Comparison of ENCODE assay signal across 8 cellular contexts in genomic region chr10:97400665-97401454, GRCh38. TPM values are rescaled to one million over a fixed set of nuclear protein-coding genes. Genes with fewer than 3 reads are reported as not detected.
A peak's percentile ranks its signal among the peaks of the same experiment; 100 is the strongest.
DNase-seq lines count a peak whose midpoint lies in the region; ATAC-seq and TF ChIP-seq lines count a peak whose summit lies in the region.

Gene RRP12, minus strand, starts transcription at chr10:97401340. Its CDS starts 109 bp downstream, at chr10:97401231.

- peak within 1 kb of the TSS; percentile 97 for H3K4me2 ChIP-seq in Loucy (ENCODE audit: low read depth, low read length, poor library complexity, severe bottlenecking)

- H3K4me1 ChIP-seq in Loucy (ENCODE audit: insufficient read depth, low read length, poor library complexity, severe bottlenecking) (peaks cover 12% of the 10 kb centered on the region), RWPE2 (ENCODE audit: insufficient read depth, poor library complexity, severe bottlenecking) (peaks cover 8% of the 10 kb centered on the region), stomach smooth muscle (ENCODE audit: control insufficient read depth, insufficient read depth, low read length) (peaks cover 13% of the 10 kb centered on the region)

- peak within 1 kb of the TSS; percentile 96 for H2AFZ ChIP-seq in Loucy (ENCODE audit: low read length)

- peaks cover 11% of the 10 kb centered on the region for H3K4me1 Mint-ChIP-seq in activated T-helper 2 cell treated with anti-CD3 and anti-CD28 coated beads, Interferon-gamma antibody, Interleukin-2, Interleukin-4, amounts not matched to agents 10 μg/mL and 5 μg/mL and 100 μg/mL, durations not matched to agents 14 hours and 24 hours and 36 hours (ENCODE audit: low read depth)
- peaks cover 0 to 13% of the 10 kb centered on the region in 2 donors for H3K4me1 Mint-ChIP-seq in natural killer cell treated with Interleukin-12 subunit alpha and Interleukin-12 subunit beta and Interleukin-15 and Interleukin-18, amount 100 ng/mL, for 72 hours (ENCODE audit: low read depth in 2 of 2)

- H4K20me1 ChIP-seq in Loucy (ENCODE audit: insufficient read depth, low read length, poor library complexity, severe bottlenecking), result no peaks in the 10 kb centered on the region

- no peaks in the 10 kb centered on the region for H3K27me3 Mint-ChIP-seq in activated T-helper 2 cell treated with anti-CD3 and anti-CD28 coated beads, Interferon-gamma antibody, Interleukin-2, Interleukin-4, amounts not matched to agents 10 μg/mL and 5 μg/mL and 100 μg/mL, durations not matched to agents 14 hours and 24 hours and 36 hours (ENCODE audit: low read depth)
- H3K27me3 Mint-ChIP-seq in natural killer cell treated with Interleukin-12 subunit alpha and Interleukin-12 subunit beta and Interleukin-15 and Interleukin-18, amount 100 ng/mL, for 72 hours, result no peaks in the 10 kb centered on the region

- H3K27ac ChIP-seq in RWPE2 (ENCODE audit: poor library complexity, severe bottlenecking), result peak within 1 kb of the TSS; percentile 53
- H3K27ac ChIP-seq in stomach smooth muscle (ENCODE audit: low read length), result peak within 1 kb of the TSS; percentile 67

- peak within 1 kb of the TSS; percentile 97 for H3K4me3 Mint-ChIP-seq in activated T-helper 2 cell treated with anti-CD3 and anti-CD28 coated beads, Interferon-gamma antibody, Interleukin-2, Interleukin-4, amounts not matched to agents 10 μg/mL and 5 μg/mL and 100 μg/mL, durations not matched to agents 14 hours and 24 hours and 36 hours (ENCODE audit: low read depth)
- peak within 1 kb of the TSS; percentile 93 for H3K4me3 Mint-ChIP-seq in natural killer cell treated with Interleukin-12 subunit alpha and Interleukin-12 subunit beta and Interleukin-15 and Interleukin-18, amount 100 ng/mL, for 72 hours

- TF ChIP-seq CTCF in Loucy (conservative IDR thresholded peaks at IDR 0.05; ENCODE audit: low read length), result peak; percentile 39
- no peak for TF ChIP-seq CTCF in RWPE2 (IDR thresholded peaks at IDR 0.05; ENCODE audit: poor library complexity, severe bottlenecking)
- no peak for TF ChIP-seq CTCF in fibroblast of the aortic adventitia (IDR thresholded peaks at IDR 0.05; ENCODE audit: insufficient read depth, low read length)

- H3K79me2 ChIP-seq in Loucy (ENCODE audit: insufficient read depth, low read length), result 0 out of 2 replicates have a peak, but pooled peaks cover 3% of the 10 kb centered on the region

- H3K27ac Mint-ChIP-seq in activated T-helper 2 cell treated with anti-CD3 and anti-CD28 coated beads, Interferon-gamma antibody, Interleukin-2, Interleukin-4, amounts not matched to agents 10 μg/mL and 5 μg/mL and 100 μg/mL, durations not matched to agents 14 hours and 24 hours and 36 hours, result peak within 1 kb of the TSS; percentile 89
- H3K27ac Mint-ChIP-seq in natural killer cell treated with Interleukin-12 subunit alpha and Interleukin-12 subunit beta and Interleukin-15 and Interleukin-18, amount 100 ng/mL, for 72 hours, result peak within 1 kb of the TSS; percentile 90 to 94

- H3K36me3 Mint-ChIP-seq in activated T-helper 2 cell treated with anti-CD3 and anti-CD28 coated beads, Interferon-gamma antibody, Interleukin-2, Interleukin-4, amounts not matched to agents 10 μg/mL and 5 μg/mL and 100 μg/mL, durations not matched to agents 14 hours and 24 hours and 36 hours (ENCODE audit: low read depth), result peaks cover 20% of the 10 kb centered on the region
- no peaks in the 10 kb centered on the region for H3K36me3 Mint-ChIP-seq in natural killer cell treated with Interleukin-12 subunit alpha and Interleukin-12 subunit beta and Interleukin-15 and Interleukin-18, amount 100 ng/mL, for 72 hours

- H3K36me3 ChIP-seq in H7 (replicated peaks; ENCODE audit: control insufficient read depth, insufficient read depth, low read length) (peaks cover 7% of the 10 kb centered on the region), Loucy (ENCODE audit: insufficient read depth, low read length) (no peaks in the 10 kb centered on the region), RWPE2 (ENCODE audit: low read depth) (peaks cover 33% of the 10 kb centered on the region), stomach smooth muscle (ENCODE audit: control insufficient read depth in 2 of 2, insufficient read depth in 2 of 2, low read length in 2 of 2) (peaks cover 4 to 7% of the 10 kb centered on the region in 2 donors)

- H3K9me2 ChIP-seq in Loucy (replicated peaks; ENCODE audit: low read depth, low read length), result no peaks in the 10 kb centered on the region

- no peaks in the 10 kb centered on the region for H3K9me3 Mint-ChIP-seq in activated T-helper 2 cell treated with anti-CD3 and anti-CD28 coated beads, Interferon-gamma antibody, Interleukin-2, Interleukin-4, amounts not matched to agents 10 μg/mL and 5 μg/mL and 100 μg/mL, durations not matched to agents 14 hours and 24 hours and 36 hours
- H3K9me3 Mint-ChIP-seq in natural killer cell treated with Interleukin-12 subunit alpha and Interleukin-12 subunit beta and Interleukin-15 and Interleukin-18, amount 100 ng/mL, for 72 hours, result no peaks in the 10 kb centered on the region

- H3K27me3 ChIP-seq in H7 (ENCODE audit: control insufficient read depth, insufficient read depth, low read length) (no peaks in the 10 kb centered on the region), Loucy (ENCODE audit: insufficient read depth, low read length, poor library complexity, severe bottlenecking) (no peaks in the 10 kb centered on the region), RWPE2 (ENCODE audit: insufficient read depth, poor library complexity, severe bottlenecking) (no peaks in the 10 kb centered on the region), stomach smooth muscle (ENCODE audit: control insufficient read depth in 1 of 2, insufficient read depth in 2 of 2, low read length in 2 of 2) (no peaks in the 10 kb centered on the region)

- H3K4me3 ChIP-seq in H7 (ENCODE audit: insufficient read depth, low read depth, low read length) (peak within 1 kb of the TSS; percentile 44), Loucy (ENCODE audit: low read length, poor library complexity, severe bottlenecking) (peak within 1 kb of the TSS; percentile 88), RWPE2 (ENCODE audit: severe bottlenecking) (peak within 1 kb of the TSS; percentile 57), fibroblast of the aortic adventitia (ENCODE audit: low read depth, low read length) (peak within 1 kb of the TSS; percentile 87), stomach smooth muscle (ENCODE audit: low read length in 2 of 2) (peak within 1 kb of the TSS; percentile 94 to 98)

- peak within 1 kb of the TSS; percentile 65 for H3K9ac ChIP-seq in Loucy (ENCODE audit: low read depth, low read length, poor library complexity, severe bottlenecking)
- peak within 1 kb of the TSS; percentile 86 for H3K9ac ChIP-seq in stomach smooth muscle (ENCODE audit: low read length in 2 of 2)

- H3F3A ChIP-seq in Loucy (ENCODE audit: low read depth), result no peaks in the 10 kb centered on the region

- intact Hi-C loops in activated T-helper 2 cell treated with anti-CD3 and anti-CD28 coated beads, Interferon-gamma antibody, Interleukin-2, Interleukin-4, amounts not matched to agents 10 μg/mL and 5 μg/mL and 100 μg/mL, durations not matched to agents 14 hours and 24 hours and 36 hours (cut with micrococcal nuclease), result loop anchor here (1.0 to 5.0 kb wide), 6 partner anchors 12 to 109 kb away; partner anchors contain the start of genes ARHGAP19, EXOSC1, MMS19 and UBTD1

- no peaks in the 10 kb centered on the region for H3K9me3 ChIP-seq in Loucy (ENCODE audit: insufficient read depth, low read depth, low read length)
- no peaks in the 10 kb centered on the region for H3K9me3 ChIP-seq in RWPE2 (ENCODE audit: severe bottlenecking)
- no peaks in the 10 kb centered on the region for H3K9me3 ChIP-seq in stomach smooth muscle (ENCODE audit: control insufficient read depth in 2 of 2, low read length in 2 of 2)

- ATAC-seq in RWPE2 (ENCODE audit: low read depth), result peak; percentile 90
- ATAC-seq in natural killer cell treated with Interleukin-12 subunit alpha and Interleukin-12 subunit beta and Interleukin-15 and Interleukin-18, amount 100 ng/mL, for 72 hours, result peak; percentile 100

- DNase-seq in GDM1 (lab: John Stamatoyannopoulos, UW) (peak; percentile 92), H7 (peak; percentile 96), RWPE2 (ENCODE audit: low spot score) (peak; percentile 88), fibroblast of the aortic adventitia (ENCODE audit: low read depth) (peak; percentile 98)
- peak; percentile 87 for DNase-seq in activated T-helper 2 cell treated with anti-CD3 and anti-CD28 coated beads, Interferon-gamma antibody, Interleukin-2, Interleukin-4, amounts not matched to agents 10 μg/mL and 5 μg/mL and 100 μg/mL, durations not matched to agents 14 hours and 24 hours and 36 hours (ENCODE audit: low spot score)
- DNase-seq in natural killer cell treated with Interleukin-12 subunit alpha and Interleukin-12 subunit beta and Interleukin-15 and Interleukin-18, amount 100 ng/mL, for 72 hours (ENCODE audit: low spot score), result peak; percentile 91

RNA-seq across cellular contexts. Expression of gene RRP12, which starts in this region (rescaled TPM):
- total RNA-seq in H7 (2014; rRNA removed; shearing (Covaris generic)), result 41.7 and 47.4 TPM in 2 replicates
- total RNA-seq in activated T-helper 2 cell treated with anti-CD3 and anti-CD28 coated beads, Interferon-gamma antibody, Interleukin-2, Interleukin-4, amounts not matched to agents 10 μg/mL and 5 μg/mL and 100 μg/mL, durations not matched to agents 14 hours and 24 hours and 36 hours, result 69.8 and 70.1 TPM in 2 replicates
- 13.0 and 15.9 TPM in 2 replicates for total RNA-seq in fibroblast of the aortic adventitia (ENCODE audit: low replicate concordance)
- 100 to 1,000 TPM in 1 of 2 donors, 10 to 100 TPM in 1; 40.1 to 100 TPM for total RNA-seq in natural killer cell treated with Interleukin-12 subunit alpha and Interleukin-12 subunit beta and Interleukin-15 and Interleukin-18, amount 100 ng/mL, for 72 hours

Comparison
In these comparisons a context has a peak if more than half of its experiments do, and no peak if none do; other contexts are left out.
1. Peak in every context shown above with its lines: DNase-seq, ATAC-seq, H3K4me3 ChIP-seq and H3K27ac ChIP-seq.
2. H3K4me3 ChIP-seq: peak in every context shown above with its lines; median percentile 96 in stomach smooth muscle; 88 in Loucy; 87 in fibroblast of the aortic adventitia; 57 in RWPE2; 44 in H7.